In the genomic region with DNA sequence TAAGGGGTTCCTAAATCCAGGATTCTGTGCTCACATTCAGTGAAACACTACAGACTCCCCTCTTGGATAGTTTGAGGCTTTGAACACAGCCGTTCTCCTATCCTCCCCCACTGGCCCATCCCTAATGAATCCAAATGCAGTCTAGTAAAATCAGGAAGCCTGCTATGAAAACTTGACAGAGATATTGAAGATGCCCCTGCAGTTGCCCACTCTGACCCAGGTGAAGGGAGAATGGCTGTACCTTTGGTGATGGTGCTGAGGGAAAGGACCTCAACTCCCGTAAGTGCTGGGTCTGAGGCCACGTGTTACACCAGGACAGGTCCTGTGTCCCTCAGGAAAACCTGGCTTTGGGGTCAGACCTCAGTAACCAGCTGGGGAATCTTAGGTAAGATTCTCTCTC, we compare ENCODE assay signal across 1 cellular context.
TF ChIP-seq lines count a peak whose summit lies in the region.

No MANE protein-coding gene starts in this region.

TF ChIP-seq in HepG2, 621 proteins besides CTCF, POLR2A, EP300 and RAD21:
- TF ChIP-seq, protein P1, sequence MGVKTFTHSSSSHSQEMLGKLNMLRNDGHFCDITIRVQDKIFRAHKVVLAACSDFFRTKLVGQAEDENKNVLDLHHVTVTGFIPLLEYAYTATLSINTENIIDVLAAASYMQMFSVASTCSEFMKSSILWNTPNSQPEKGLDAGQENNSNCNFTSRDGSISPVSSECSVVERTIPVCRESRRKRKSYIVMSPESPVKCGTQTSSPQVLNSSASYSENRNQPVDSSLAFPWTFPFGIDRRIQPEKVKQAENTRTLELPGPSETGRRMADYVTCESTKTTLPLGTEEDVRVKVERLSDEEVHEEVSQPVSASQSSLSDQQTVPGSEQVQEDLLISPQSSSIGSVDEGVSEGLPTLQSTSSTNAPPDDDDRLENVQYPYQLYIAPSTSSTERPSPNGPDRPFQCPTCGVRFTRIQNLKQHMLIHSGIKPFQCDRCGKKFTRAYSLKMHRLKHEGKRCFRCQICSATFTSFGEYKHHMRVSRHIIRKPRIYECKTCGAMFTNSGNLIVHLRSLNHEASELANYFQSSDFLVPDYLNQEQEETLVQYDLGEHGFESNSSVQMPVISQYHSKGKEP (CRISPR knock-in tag; IDR thresholded peaks at IDR 0.05) = no peak
- TF ChIP-seq CEBPB (IDR thresholded peaks at IDR 0.05; ENCODE audit: borderline replicate concordance, low read depth, low read length) = no peak
- TF ChIP-seq KMT2A (CRISPR knock-in tag; IDR thresholded peaks at IDR 0.05) = no peak
- TF ChIP-seq ZBTB7A (CRISPR knock-in tag; IDR thresholded peaks at IDR 0.05) = no peak
- TF ChIP-seq HES4 (CRISPR knock-in tag; IDR thresholded peaks at IDR 0.05; ENCODE audit: borderline replicate concordance) = no peak
- TF ChIP-seq ZNF451 (CRISPR knock-in tag; IDR thresholded peaks at IDR 0.05) = no peak
- TF ChIP-seq MZF1 (CRISPR knock-in tag; IDR thresholded peaks at IDR 0.05; ENCODE audit: borderline replicate concordance) = no peak
- TF ChIP-seq ZNF569 (CRISPR knock-in tag; IDR thresholded peaks at IDR 0.05; ENCODE audit: borderline replicate concordance) = no peak
- no peak for TF ChIP-seq REPIN1 (CRISPR knock-in tag; IDR thresholded peaks at IDR 0.05; ENCODE audit: borderline replicate concordance, low read depth)
- TF ChIP-seq FOXK1 (CRISPR knock-in tag; IDR thresholded peaks at IDR 0.05; ENCODE audit: borderline replicate concordance, low read depth) = no peak
- no peak for TF ChIP-seq ZNF468 (CRISPR knock-in tag; IDR thresholded peaks at IDR 0.05)
- TF ChIP-seq ZNF644 (CRISPR knock-in tag; IDR thresholded peaks at IDR 0.05; ENCODE audit: low read depth) = no peak
- TF ChIP-seq MYNN (CRISPR knock-in tag; IDR thresholded peaks at IDR 0.05; ENCODE audit: low read depth) = no peak
- TF ChIP-seq BRD4 (CRISPR knock-in tag; IDR thresholded peaks at IDR 0.05) = no peak
- no peak for TF ChIP-seq ZNF33A (CRISPR knock-in tag; IDR thresholded peaks at IDR 0.05; ENCODE audit: borderline replicate concordance)
- TF ChIP-seq HDAC2 (CRISPR knock-in tag; IDR thresholded peaks at IDR 0.05) = no peak
- TF ChIP-seq KDM5B (CRISPR knock-in tag; IDR thresholded peaks at IDR 0.05; ENCODE audit: borderline replicate concordance) = no peak
- TF ChIP-seq, protein P2, sequence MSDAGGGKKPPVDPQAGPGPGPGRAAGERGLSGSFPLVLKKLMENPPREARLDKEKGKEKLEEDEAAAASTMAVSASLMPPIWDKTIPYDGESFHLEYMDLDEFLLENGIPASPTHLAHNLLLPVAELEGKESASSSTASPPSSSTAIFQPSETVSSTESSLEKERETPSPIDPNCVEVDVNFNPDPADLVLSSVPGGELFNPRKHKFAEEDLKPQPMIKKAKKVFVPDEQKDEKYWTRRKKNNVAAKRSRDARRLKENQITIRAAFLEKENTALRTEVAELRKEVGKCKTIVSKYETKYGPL (CRISPR knock-in tag; IDR thresholded peaks at IDR 0.05) = no peak
- no peak for TF ChIP-seq ZNF850 (CRISPR knock-in tag; conservative IDR thresholded peaks at IDR 0.05)
- TF ChIP-seq, protein P3, sequence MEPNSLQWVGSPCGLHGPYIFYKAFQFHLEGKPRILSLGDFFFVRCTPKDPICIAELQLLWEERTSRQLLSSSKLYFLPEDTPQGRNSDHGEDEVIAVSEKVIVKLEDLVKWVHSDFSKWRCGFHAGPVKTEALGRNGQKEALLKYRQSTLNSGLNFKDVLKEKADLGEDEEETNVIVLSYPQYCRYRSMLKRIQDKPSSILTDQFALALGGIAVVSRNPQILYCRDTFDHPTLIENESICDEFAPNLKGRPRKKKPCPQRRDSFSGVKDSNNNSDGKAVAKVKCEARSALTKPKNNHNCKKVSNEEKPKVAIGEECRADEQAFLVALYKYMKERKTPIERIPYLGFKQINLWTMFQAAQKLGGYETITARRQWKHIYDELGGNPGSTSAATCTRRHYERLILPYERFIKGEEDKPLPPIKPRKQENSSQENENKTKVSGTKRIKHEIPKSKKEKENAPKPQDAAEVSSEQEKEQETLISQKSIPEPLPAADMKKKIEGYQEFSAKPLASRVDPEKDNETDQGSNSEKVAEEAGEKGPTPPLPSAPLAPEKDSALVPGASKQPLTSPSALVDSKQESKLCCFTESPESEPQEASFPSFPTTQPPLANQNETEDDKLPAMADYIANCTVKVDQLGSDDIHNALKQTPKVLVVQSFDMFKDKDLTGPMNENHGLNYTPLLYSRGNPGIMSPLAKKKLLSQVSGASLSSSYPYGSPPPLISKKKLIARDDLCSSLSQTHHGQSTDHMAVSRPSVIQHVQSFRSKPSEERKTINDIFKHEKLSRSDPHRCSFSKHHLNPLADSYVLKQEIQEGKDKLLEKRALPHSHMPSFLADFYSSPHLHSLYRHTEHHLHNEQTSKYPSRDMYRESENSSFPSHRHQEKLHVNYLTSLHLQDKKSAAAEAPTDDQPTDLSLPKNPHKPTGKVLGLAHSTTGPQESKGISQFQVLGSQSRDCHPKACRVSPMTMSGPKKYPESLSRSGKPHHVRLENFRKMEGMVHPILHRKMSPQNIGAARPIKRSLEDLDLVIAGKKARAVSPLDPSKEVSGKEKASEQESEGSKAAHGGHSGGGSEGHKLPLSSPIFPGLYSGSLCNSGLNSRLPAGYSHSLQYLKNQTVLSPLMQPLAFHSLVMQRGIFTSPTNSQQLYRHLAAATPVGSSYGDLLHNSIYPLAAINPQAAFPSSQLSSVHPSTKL (CRISPR knock-in tag; IDR thresholded peaks at IDR 0.05) = no peak
